15 cellular contexts compared by ENCODE assay signal in the genomic region with DNA sequence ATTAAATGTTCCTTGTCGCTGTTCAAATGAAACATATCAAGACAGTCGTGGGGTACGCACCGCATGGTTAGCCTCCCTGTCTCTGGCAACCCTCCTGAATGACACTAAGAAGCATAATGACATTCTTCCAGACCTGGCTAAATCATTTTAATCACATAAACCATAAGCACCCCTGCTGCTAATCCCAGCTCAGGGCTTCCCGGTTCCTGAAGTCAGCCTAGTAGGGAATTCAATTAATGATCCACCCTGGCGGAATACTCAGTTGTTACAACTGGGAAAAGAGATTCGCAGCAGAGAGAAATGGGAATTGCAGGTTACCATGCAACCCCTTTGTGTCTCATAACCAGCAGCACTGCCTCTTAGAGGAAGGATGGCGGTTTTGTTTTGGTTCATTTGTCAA.
DNase-seq lines count a peak whose midpoint lies in the region; ATAC-seq and TF ChIP-seq lines count a peak whose summit lies in the region.
"Had no signal": no experiment of that assay in that cellular context is flagged by ENCODE, and none has a peak within 500 bp of the region (broad histone marks: within the 10 kb centered on the region; RNA-seq: fewer than 3 reads in every experiment).

No MANE protein-coding gene starts in this region.

- no peak overlapping the region for H3K4me3 ChIP-seq in mesenchymal stem cell (ENCODE audit: insufficient read depth in 1 of 2, low read depth in 1 of 2, low read length in 2 of 2)
- H3K4me3 ChIP-seq in dorsolateral prefrontal cortex, result no peak overlapping the region
- H3K4me3 ChIP-seq: BLaER1, GM23338 had no signal

- H3K23ac ChIP-seq in mesenchymal stem cell (ENCODE audit: low read length in 2 of 2), result no peak overlapping the region

- no peak overlapping the region for H2BK120ac ChIP-seq in mesenchymal stem cell (ENCODE audit: low read depth, low read length)

- H3K4me1 ChIP-seq in mesenchymal stem cell (ENCODE audit: control insufficient read depth, insufficient read depth, low read depth, low read length), result no peaks in the 10 kb centered on the region

- no peak overlapping the region for H2BK15ac ChIP-seq in mesenchymal stem cell (ENCODE audit: low read depth, poor library complexity, severe bottlenecking)

- intact Hi-C loops in dorsolateral prefrontal cortex (cut with DNase I), result no loop called here

- H3K18ac ChIP-seq in mesenchymal stem cell (ENCODE audit: low read depth in 1 of 2, low read length in 2 of 2), result no peak overlapping the region

- no peak overlapping the region for H2AK5ac ChIP-seq in mesenchymal stem cell (ENCODE audit: low read length, severe bottlenecking)

- no peak overlapping the region for H4K8ac ChIP-seq in mesenchymal stem cell (ENCODE audit: low read length)

- no peaks in the 10 kb centered on the region for H3K36me3 ChIP-seq in mesenchymal stem cell (ENCODE audit: control insufficient read depth in 1 of 2, insufficient read depth in 2 of 2, low read depth in 1 of 2, low read length in 2 of 2)
- H3K36me3 ChIP-seq: BLaER1 had no signal

- no peaks in the 10 kb centered on the region for H3K79me1 ChIP-seq in mesenchymal stem cell (replicated peaks; ENCODE audit: low read length, poor library complexity, severe bottlenecking)

- H3K27ac ChIP-seq in mesenchymal stem cell (ENCODE audit: low read length, poor library complexity, severe bottlenecking) (no peak overlapping the region), dorsolateral prefrontal cortex (no peak overlapping the region)
- H3K27ac ChIP-seq: BLaER1 had no signal

- no peak overlapping the region for H2BK12ac ChIP-seq in mesenchymal stem cell (ENCODE audit: low read length in 2 of 2)

- H3K4ac ChIP-seq in mesenchymal stem cell (ENCODE audit: low read depth in 1 of 2, low read length in 2 of 2), result no peak overlapping the region

- no peak overlapping the region for H3K14ac ChIP-seq in mesenchymal stem cell (ENCODE audit: low read length in 2 of 2)

- no peak overlapping the region for H3K4me2 ChIP-seq in mesenchymal stem cell (ENCODE audit: low read length, poor library complexity, severe bottlenecking)
- H3K4me2 ChIP-seq: BLaER1, GM23338 had no signal

- H2BK5ac ChIP-seq in mesenchymal stem cell (ENCODE audit: low read depth, low read length, poor library complexity, severe bottlenecking), result no peak overlapping the region

- ATAC-seq in GM18907 (IDR thresholded peaks at IDR 0.05; ENCODE audit: unreplicated experiment), result no peak
- ATAC-seq: GM23338 had no signal

- no peak overlapping the region for H2AFZ ChIP-seq in mesenchymal stem cell (ENCODE audit: low read depth, low read length)
- H2AFZ ChIP-seq: GM23338 had no signal

- DNase-seq in NCI-H748 (lab: John Stamatoyannopoulos, UW; ENCODE audit: unreplicated experiment) (peak; percentile 17), NCI-H748 treated with DMSO at 0.1 percent for 48 hours (lab: John Stamatoyannopoulos, UW) (no peak), NCI-H82 treated with DMSO at 0.1 percent for 48 hours (lab: John Stamatoyannopoulos, UW; ENCODE audit: unreplicated experiment) (peak; percentile 87), retina (peak; percentile 11), mesenchymal stem cell (no peak), dorsolateral prefrontal cortex (no peak)
- DNase-seq: 8988T; CD4-positive, alpha-beta memory T cell; DMS153; DMS79; GDM1; HCEC 1CT had no signal

- no peak for TF ChIP-seq CTCF in dorsolateral prefrontal cortex (IDR thresholded peaks at IDR 0.05 in 54 of 56, conservative IDR thresholded peaks at IDR 0.05 in 2 of 56; ENCODE audit: low read depth in 1 of 56, partially characterized antibody in 56 of 56)

- H3K9me3 ChIP-seq in mesenchymal stem cell (ENCODE audit: control insufficient read depth, low read length), result no peaks in the 10 kb centered on the region
- H3K9me3 ChIP-seq: BLaER1 had no signal

- H3K27me3 ChIP-seq in mesenchymal stem cell (ENCODE audit: control insufficient read depth in 1 of 2, insufficient read depth in 1 of 2, low read length in 2 of 2) (peaks cover 9 to 12% of the 10 kb centered on the region in 2 experiments), dorsolateral prefrontal cortex (peaks cover 0 to 4% (median 0%) of the 10 kb centered on the region in 45 donors)
- H3K27me3 ChIP-seq: BLaER1 had no signal

- no peak overlapping the region for H3K9ac ChIP-seq in mesenchymal stem cell (ENCODE audit: low read length)
- H3K9ac ChIP-seq: BLaER1 had no signal

- WGBS in mesenchymal stem cell, result 96% methylated on average over 7 of the region's 8 CpGs

- H4K91ac ChIP-seq in mesenchymal stem cell (ENCODE audit: low read length), result no peak overlapping the region

Comparison
In these comparisons a context has a peak if more than half of its experiments do, and no peak if none do; other contexts are left out.
1. DNase-seq: peak in NCI-H748 (single experiment), NCI-H82 treated with DMSO at 0.1 percent for 48 hours (single experiment) and retina (single experiment); none in NCI-H748 treated with DMSO at 0.1 percent for 48 hours (single experiment), mesenchymal stem cell (single experiment) and dorsolateral prefrontal cortex (0 of 10).